In the genomic region with DNA sequence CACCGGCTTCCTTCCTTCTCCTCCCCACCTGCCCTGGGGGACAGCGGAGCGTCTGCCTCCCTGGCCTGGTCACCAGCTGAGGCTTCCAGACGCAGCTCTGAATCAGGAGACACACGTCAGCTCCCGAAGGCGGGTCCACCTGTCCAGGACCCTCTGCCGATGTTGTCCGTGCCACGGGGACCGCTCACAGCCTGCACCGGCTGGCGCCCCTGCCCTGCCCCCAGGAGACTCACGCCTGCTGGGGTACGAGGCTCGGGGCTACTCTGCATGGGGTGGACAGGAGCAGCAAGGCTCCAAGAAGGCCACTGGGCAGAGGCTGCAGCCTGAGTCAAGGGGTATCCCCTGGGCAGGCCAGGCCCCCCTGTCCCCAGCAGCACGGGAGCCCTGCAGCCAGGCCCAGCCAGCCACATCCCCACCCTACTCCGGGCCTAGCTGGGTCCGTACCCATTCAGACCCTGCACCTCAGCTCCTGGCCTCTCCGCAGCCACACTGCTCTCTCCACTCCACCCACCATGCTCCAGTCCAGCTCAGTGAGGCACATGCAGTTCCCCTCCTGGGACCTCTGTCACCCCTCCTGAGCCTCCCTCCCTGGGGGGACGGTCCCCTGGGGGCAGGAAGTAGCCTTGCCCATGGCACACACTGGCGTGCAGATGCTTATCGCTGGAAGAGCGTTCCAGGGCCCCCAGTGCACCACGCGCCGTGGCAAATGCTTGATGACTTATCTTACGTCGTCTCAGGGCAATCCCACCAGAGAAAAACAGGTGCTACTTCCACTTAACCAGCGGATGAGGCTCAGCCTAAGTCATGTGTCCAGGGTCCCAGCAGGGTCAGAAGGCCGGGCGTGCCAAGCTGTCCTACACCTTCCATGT, we compare ENCODE assay signal across 1 cellular context.
TF ChIP-seq lines count a peak whose summit lies in the region.

No MANE protein-coding gene starts in this region.

TF ChIP-seq in A549, 52 proteins besides CTCF, POLR2A, EP300 and RAD21 (continued from another document):
- TF ChIP-seq, protein P1, sequence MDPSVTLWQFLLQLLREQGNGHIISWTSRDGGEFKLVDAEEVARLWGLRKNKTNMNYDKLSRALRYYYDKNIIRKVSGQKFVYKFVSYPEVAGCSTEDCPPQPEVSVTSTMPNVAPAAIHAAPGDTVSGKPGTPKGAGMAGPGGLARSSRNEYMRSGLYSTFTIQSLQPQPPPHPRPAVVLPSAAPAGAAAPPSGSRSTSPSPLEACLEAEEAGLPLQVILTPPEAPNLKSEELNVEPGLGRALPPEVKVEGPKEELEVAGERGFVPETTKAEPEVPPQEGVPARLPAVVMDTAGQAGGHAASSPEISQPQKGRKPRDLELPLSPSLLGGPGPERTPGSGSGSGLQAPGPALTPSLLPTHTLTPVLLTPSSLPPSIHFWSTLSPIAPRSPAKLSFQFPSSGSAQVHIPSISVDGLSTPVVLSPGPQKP (IDR thresholded peaks at IDR 0.05; ENCODE audit: low read depth, low read length) = no peak
- TF ChIP-seq, protein P2, sequence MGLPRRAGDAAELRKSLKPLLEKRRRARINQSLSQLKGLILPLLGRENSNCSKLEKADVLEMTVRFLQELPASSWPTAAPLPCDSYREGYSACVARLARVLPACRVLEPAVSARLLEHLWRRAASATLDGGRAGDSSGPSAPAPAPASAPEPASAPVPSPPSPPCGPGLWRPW (IDR thresholded peaks at IDR 0.05) = no peak
- TF ChIP-seq NPAS2 (CRISPR knock-in tag; IDR thresholded peaks at IDR 0.05; ENCODE audit: borderline replicate concordance) (no peak), GATA3 (IDR thresholded peaks at IDR 0.05; ENCODE audit: borderline replicate concordance) (no peak), MYC (IDR thresholded peaks at IDR 0.05; ENCODE audit: borderline replicate concordance, low read length) (no peak), CHD4 (IDR thresholded peaks at IDR 0.05; ENCODE audit: borderline replicate concordance) (no peak), HOXA7 (CRISPR knock-in tag; IDR thresholded peaks at IDR 0.05) (no peak), CBX8 (IDR thresholded peaks at IDR 0.05) (no peak), KDM5A (IDR thresholded peaks at IDR 0.05) (no peak), RCOR1 (IDR thresholded peaks at IDR 0.05; ENCODE audit: low read depth, low read length) (no peak), SMC3 (IDR thresholded peaks at IDR 0.05) (no peak)
